ENCODE assay signal across 29 cellular contexts in genomic region chr19:48870048-48870447, GRCh38. TPM values are rescaled to one million over a fixed set of nuclear protein-coding genes. Genes with fewer than 3 reads are reported as not detected.
"Had no signal": no experiment of that assay in that cellular context is flagged by ENCODE, and none has a peak within 500 bp of the region (broad histone marks: within the 10 kb centered on the region; RNA-seq: fewer than 3 reads in every experiment).

No MANE protein-coding gene starts in this region.

- H3K4me3 ChIP-seq: esophagus squamous epithelium, left ventricle myocardium inferior, lower lobe of right lung, psoas muscle, spleen, tibial artery, upper lobe of right lung, vagina had no signal

- H3K9me3 ChIP-seq: esophagus squamous epithelium, left ventricle myocardium inferior, lower lobe of right lung, psoas muscle, spleen, tibial artery, upper lobe of right lung, vagina had no signal

- DNase-seq: effector memory CD8-positive, alpha-beta T cell; esophagus squamous epithelium; foreskin fibroblast; immature natural killer cell; left cardiac atrium; left ventricle myocardium inferior; lower lobe of right lung; midbrain; psoas muscle; retina; spleen; stimulated activated CD4-positive, alpha-beta T cell treated with anti-CD3 and anti-CD28 coated beads, Interleukin-15, amount 100 ng/mL, for 24 hours; stimulated activated CD4-positive, alpha-beta T cell treated with anti-CD3 and anti-CD28 coated beads, Interleukin-1b, Interleukin-23, amount 100 ng/mL, for 48 hours; stimulated activated CD4-positive, alpha-beta T cell treated with anti-CD3 and anti-CD28 coated beads, Interleukin-4, amount 100 ng/mL, for 24 hours; tibial artery; upper lobe of right lung had no signal

- H3K27ac Mint-ChIP-seq: dendritic cell treated with granulocyte-macrophage colony-stimulating factor and Interleukin-4, amounts not matched to agents 40 ng/mL and 50 ng/mL, for 4 days; effector memory CD8-positive, alpha-beta T cell; memory B cell; natural killer cell treated with Interleukin-12 subunit alpha and Interleukin-12 subunit beta and Interleukin-15 and Interleukin-18, amount 100 ng/mL, for 72 hours; stimulated activated memory B cell treated with anti-CD40 and anti-IgM and Interleukin-4, amounts not matched to agents 10 μg/mL and 1 μg/mL and 100 μg/mL, for 72 hours; stimulated activated naive CD8-positive, alpha-beta T cell treated with anti-CD3 and anti-CD28 coated beads, Interleukin-15, Interleukin-2, amounts not matched to agents 100 ng/mL and 50 ng/mL, for 24 hours had no signal

- H3K27me3 ChIP-seq: esophagus squamous epithelium, tibial artery, upper lobe of right lung, vagina had no signal

- H3K27ac ChIP-seq: epithelial cell of prostate, lower lobe of right lung, parathyroid adenoma, upper lobe of right lung had no signal

- H3K9ac ChIP-seq: parathyroid adenoma had no signal

- ATAC-seq: effector memory CD8-positive, alpha-beta T cell; left cardiac atrium; lower lobe of right lung; natural killer cell treated with Interleukin-12 subunit alpha and Interleukin-12 subunit beta and Interleukin-15 and Interleukin-18, amount 100 ng/mL, for 72 hours; psoas muscle; sciatic nerve; stimulated activated memory B cell treated with anti-CD40 and anti-IgM and Interleukin-4, amounts not matched to agents 10 μg/mL and 1 μg/mL and 100 μg/mL, for 72 hours; upper lobe of right lung had no signal

- H2AFZ ChIP-seq: parathyroid adenoma had no signal

- FAIRE-seq: keratinocyte had no signal

- H3K4me3 Mint-ChIP-seq: dendritic cell treated with granulocyte-macrophage colony-stimulating factor and Interleukin-4, amounts not matched to agents 40 ng/mL and 50 ng/mL, for 4 days; effector memory CD8-positive, alpha-beta T cell; memory B cell; natural killer cell treated with Interleukin-12 subunit alpha and Interleukin-12 subunit beta and Interleukin-15 and Interleukin-18, amount 100 ng/mL, for 72 hours; stimulated activated memory B cell treated with anti-CD40 and anti-IgM and Interleukin-4, amounts not matched to agents 10 μg/mL and 1 μg/mL and 100 μg/mL, for 72 hours; stimulated activated naive CD8-positive, alpha-beta T cell treated with anti-CD3 and anti-CD28 coated beads, Interleukin-15, Interleukin-2, amounts not matched to agents 100 ng/mL and 50 ng/mL, for 24 hours had no signal

- H3K9me3 Mint-ChIP-seq: dendritic cell treated with granulocyte-macrophage colony-stimulating factor and Interleukin-4, amounts not matched to agents 40 ng/mL and 50 ng/mL, for 4 days; effector memory CD8-positive, alpha-beta T cell; memory B cell; natural killer cell treated with Interleukin-12 subunit alpha and Interleukin-12 subunit beta and Interleukin-15 and Interleukin-18, amount 100 ng/mL, for 72 hours; stimulated activated memory B cell treated with anti-CD40 and anti-IgM and Interleukin-4, amounts not matched to agents 10 μg/mL and 1 μg/mL and 100 μg/mL, for 72 hours; stimulated activated naive CD8-positive, alpha-beta T cell treated with anti-CD3 and anti-CD28 coated beads, Interleukin-15, Interleukin-2, amounts not matched to agents 100 ng/mL and 50 ng/mL, for 24 hours had no signal

- H3K27me3 Mint-ChIP-seq: stimulated activated naive CD8-positive, alpha-beta T cell treated with anti-CD3 and anti-CD28 coated beads, Interleukin-15, Interleukin-2, amounts not matched to agents 100 ng/mL and 50 ng/mL, for 24 hours had no signal

RNA-seq across cellular contexts. Expression of gene TULP2, which starts 28.5 kb away (rescaled TPM):
- total RNA-seq: esophagus squamous epithelium; lower lobe of right lung; natural killer cell treated with Interleukin-12 subunit alpha and Interleukin-12 subunit beta and Interleukin-15 and Interleukin-18, amount 100 ng/mL, for 72 hours; omental fat pad; skeletal muscle tissue; temporal lobe; upper lobe of right lung; vagina had no signal
- polyA plus RNA-seq: immature natural killer cell, keratinocyte had no signal

RNA-seq across cellular contexts. Expression of gene HSD17B14, which starts 33.8 kb away (rescaled TPM):
- polyA plus RNA-seq: immature natural killer cell had no signal
